ENCODE assay signal across 8 cellular contexts in genomic region chr16:2882460-2883026, GRCh38. TPM values are rescaled to one million over a fixed set of nuclear protein-coding genes. Genes with fewer than 3 reads are reported as not detected.
DNase-seq lines count a peak whose midpoint lies in the region; ATAC-seq and TF ChIP-seq lines count a peak whose summit lies in the region.

No MANE protein-coding gene starts in this region.

- no peaks in the 10 kb centered on the region for H3K9me3 ChIP-seq in aorta (ENCODE audit: control insufficient read depth, low read length)

- in situ Hi-C loops in astrocyte of the cerebellum (cut with HindIII; ENCODE audit: low sequenced_read_pairs), result no loop called here

- ATAC-seq in HG02885 (IDR thresholded peaks at IDR 0.05; ENCODE audit: poor library complexity, unreplicated experiment), result peak; percentile 87
- peak; percentile 98 for ATAC-seq in aorta (ENCODE audit: low FRiP score)

- peaks cover 8% of the 10 kb centered on the region for H3K4me1 Mint-ChIP-seq in T-helper 1 cell treated with Interleukin-12 subunit alpha and Interleukin-12 subunit beta and Interleukin-4 antibody, amounts not matched to agents 30 μg/mL and 1 μg/mL, for 36 hours (ENCODE audit: low read depth)

- H3K4me1 ChIP-seq in aorta (ENCODE audit: control insufficient read depth in 1 of 2, insufficient read depth in 2 of 2, low read length in 2 of 2), result no peaks in the 10 kb centered on the region

- H3K36me3 ChIP-seq in aorta (ENCODE audit: control insufficient read depth in 1 of 2, insufficient read depth in 2 of 2, low read length in 1 of 2), result no peaks in the 10 kb centered on the region

- TF ChIP-seq CTCF in astrocyte of the cerebellum (IDR thresholded peaks at IDR 0.05; ENCODE audit: low read depth, low read length, missing control alignments), result no peak

- H3K27me3 Mint-ChIP-seq in T-helper 1 cell treated with Interleukin-12 subunit alpha and Interleukin-12 subunit beta and Interleukin-4 antibody, amounts not matched to agents 30 μg/mL and 1 μg/mL, for 36 hours (ENCODE audit: low read depth), result peaks cover 8% of the 10 kb centered on the region

- intact Hi-C loops in aorta (cut with DNase I), result loop anchor here in 1 of 2 donors (1.0 kb wide), 1 partner anchor 23 kb away; no protein-coding TSS in a partner anchor

- DNase-seq in NCI-H1694 (lab: John Stamatoyannopoulos, UW), result peak; percentile 98
- DNase-seq in astrocyte of the cerebellum (ENCODE audit: low read depth), result peak; percentile 97
- DNase-seq in hepatic stellate cell (ENCODE audit: low spot score), result peak; percentile 97
- DNase-seq in putamen (ENCODE audit: low spot score), result peak; percentile 99
- DNase-seq in aorta, result peak; percentile 98 to 99

- WGBS in aorta, 2 donors, result 0% methylated on average over 31 to 34 of the region's 34 CpGs

- H3K27ac ChIP-seq in aorta (ENCODE audit: low read depth in 1 of 2, low read length in 2 of 2), result peak overlapping the region in 1 of 2 donors; percentile 72

- no peaks in the 10 kb centered on the region for H3K9me3 Mint-ChIP-seq in T-helper 1 cell treated with Interleukin-12 subunit alpha and Interleukin-12 subunit beta and Interleukin-4 antibody, amounts not matched to agents 30 μg/mL and 1 μg/mL, for 36 hours

- H3K27me3 ChIP-seq in aorta (ENCODE audit: control insufficient read depth in 1 of 2, insufficient read depth in 2 of 2, low read length in 1 of 2), result no peaks in the 10 kb centered on the region

- H3K4me3 ChIP-seq in astrocyte of the cerebellum (ENCODE audit: low read depth, low read length), result peak overlapping the region; percentile 88
- H3K4me3 ChIP-seq in aorta (ENCODE audit: low read length in 2 of 2), result peak overlapping the region; percentile 66 to 83

- peak overlapping the region; percentile 97 for H3K27ac Mint-ChIP-seq in T-helper 1 cell treated with Interleukin-12 subunit alpha and Interleukin-12 subunit beta and Interleukin-4 antibody, amounts not matched to agents 30 μg/mL and 1 μg/mL, for 36 hours

- peak; percentile 31 for TF ChIP-seq POLR2A in GM15510 (IDR thresholded peaks at IDR 0.05; ENCODE audit: borderline replicate concordance, extremely low read depth, insufficient read length)

- no peaks in the 10 kb centered on the region for H3K36me3 Mint-ChIP-seq in T-helper 1 cell treated with Interleukin-12 subunit alpha and Interleukin-12 subunit beta and Interleukin-4 antibody, amounts not matched to agents 30 μg/mL and 1 μg/mL, for 36 hours (ENCODE audit: low read depth)

- peak overlapping the region; percentile 88 for H3K4me3 Mint-ChIP-seq in T-helper 1 cell treated with Interleukin-12 subunit alpha and Interleukin-12 subunit beta and Interleukin-4 antibody, amounts not matched to agents 30 μg/mL and 1 μg/mL, for 36 hours

RNA-seq across cellular contexts. Expression of gene FLYWCH2, which starts 0.5 kb away (rescaled TPM):
- 10 to 100 TPM; 11.5 to 14.6 TPM for total RNA-seq in aorta
- polyA plus RNA-seq in aorta, result 10 to 100 TPM; 18.8 to 32.6 TPM

RNA-seq across cellular contexts. Expression of gene PRSS22, which starts 24.6 kb away (rescaled TPM):
- not detected for total RNA-seq in aorta
- 1 to 10 TPM in 1 of 2 donors, under 1 TPM in 1; 0.31 to 1.5 TPM for polyA plus RNA-seq in aorta

RNA-seq across cellular contexts. Expression of gene FLYWCH1, which starts 29.2 kb away (rescaled TPM):
- 10 to 100 TPM; 40.6 to 72.4 TPM for total RNA-seq in aorta
- polyA plus RNA-seq in aorta, result 100 to 1,000 TPM in 1 of 2 donors, 10 to 100 TPM in 1; 24.2 to 103 TPM

RNA-seq across cellular contexts. Expression of gene ZG16B, which starts 52.4 kb away (rescaled TPM):
- total RNA-seq in aorta, result under 1 TPM in 1 of 2 donors, not detected in 1; 0.48 TPM
- polyA plus RNA-seq in aorta, result 1 to 10 TPM in 1 of 2 donors, not detected in 1; 4.8 TPM
